8 cellular contexts compared by ENCODE assay signal in the genomic region with DNA sequence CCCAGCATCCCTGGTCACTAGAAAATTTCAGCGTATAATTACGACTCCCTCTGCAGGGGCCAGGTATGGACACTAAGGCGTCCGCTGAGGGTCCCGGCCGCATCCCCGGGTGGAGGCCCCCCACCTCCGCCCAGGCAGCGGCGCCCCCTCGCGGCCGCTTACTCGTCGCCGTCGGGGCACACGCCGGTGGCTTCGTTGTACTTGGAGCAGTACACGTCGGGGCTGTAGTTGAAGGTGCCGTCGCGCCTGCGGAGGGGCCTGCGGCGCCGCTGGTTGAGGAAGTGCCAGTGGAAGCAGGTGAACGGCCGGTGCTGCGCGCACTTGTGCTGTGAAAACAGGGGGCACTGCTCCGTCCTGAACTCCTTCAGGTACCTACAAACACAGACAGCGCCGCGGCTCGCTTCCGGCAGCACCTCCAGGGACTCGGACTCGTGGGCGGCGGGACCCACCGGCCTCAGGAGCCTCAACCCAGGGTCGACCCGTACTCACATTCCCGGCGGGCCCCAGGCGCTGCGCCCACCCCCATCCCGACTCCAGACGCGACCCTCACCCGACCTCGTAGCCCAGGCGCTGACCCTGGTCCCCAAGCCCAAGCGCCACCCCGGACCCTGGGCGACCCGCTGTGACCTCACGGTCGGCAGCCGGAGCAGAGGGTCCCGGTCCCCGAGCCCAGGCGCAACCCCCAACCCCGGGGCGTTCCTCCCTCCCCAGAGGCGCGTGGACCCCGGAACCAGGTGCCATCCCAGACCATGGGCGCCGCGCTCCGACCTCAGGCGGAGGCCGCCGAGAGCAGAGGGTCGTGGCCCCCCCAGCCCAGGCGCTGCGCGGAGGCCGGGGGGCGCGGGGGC. TPM values are rescaled to one million over a fixed set of nuclear protein-coding genes. Genes with fewer than 3 reads are reported as not detected.
DNase-seq lines count a peak whose midpoint lies in the region; ATAC-seq, FAIRE-seq and TF ChIP-seq lines count a peak whose summit lies in the region.

No MANE protein-coding gene starts in this region.

- peaks cover 17% of the 10 kb centered on the region for H3K4me1 Mint-ChIP-seq in activated naive CD8-positive, alpha-beta T cell treated with anti-CD3 and anti-CD28 coated beads, Interleukin-2, amount 10 ng/mL, durations not matched to agents 7 days and 5 days

- H3K27me3 Mint-ChIP-seq in activated naive CD8-positive, alpha-beta T cell treated with anti-CD3 and anti-CD28 coated beads, Interleukin-2, amount 10 ng/mL, durations not matched to agents 7 days and 5 days: no peaks in the 10 kb centered on the region

- H3K4me1 ChIP-seq in right atrium auricular region (peaks cover 0 to 19% of the 10 kb centered on the region in 2 donors), sigmoid colon (peaks cover 0 to 44% (median 28%) of the 10 kb centered on the region in 4 donors)

- H3K9me3 Mint-ChIP-seq in activated naive CD8-positive, alpha-beta T cell treated with anti-CD3 and anti-CD28 coated beads, Interleukin-2, amount 10 ng/mL, durations not matched to agents 7 days and 5 days: no peaks in the 10 kb centered on the region

- DNase-seq in 8988T: peak; percentile 75
- DNase-seq in GM12892 (ENCODE audit: insufficient read length): peak; percentile 69
- peak; percentile 56 for DNase-seq in HTR-8/SVneo (ENCODE audit: insufficient read length, low spot score)
- peak; percentile 87 for DNase-seq in activated naive CD8-positive, alpha-beta T cell treated with anti-CD3 and anti-CD28 coated beads, Interleukin-2, amount 10 ng/mL, durations not matched to agents 7 days and 5 days
- DNase-seq in right atrium auricular region (ENCODE audit: low spot score): no peak
- no peak for DNase-seq in sigmoid colon
- DNase-seq in NCI-H128 (lab: John Stamatoyannopoulos, UW; ENCODE audit: unreplicated experiment): no peak

- H3K36me3 ChIP-seq in right atrium auricular region (peaks cover 8% of the 10 kb centered on the region), sigmoid colon (peaks cover 0 to 33% (median 0%) of the 10 kb centered on the region in 4 donors)

- H3K4me3 ChIP-seq in right atrium auricular region: peak overlapping the region; percentile 93 to 95
- peak overlapping the region; percentile 96 to 100 (median 98) for H3K4me3 ChIP-seq in sigmoid colon

- peak overlapping the region; percentile 92 for H3K27ac Mint-ChIP-seq in activated naive CD8-positive, alpha-beta T cell treated with anti-CD3 and anti-CD28 coated beads, Interleukin-2, amount 10 ng/mL, durations not matched to agents 7 days and 5 days

- H3K9me3 ChIP-seq in right atrium auricular region (no peaks in the 10 kb centered on the region), sigmoid colon (no peaks in the 10 kb centered on the region)

- 3% methylated on average over 85 of the region's 85 CpGs for WGBS in sigmoid colon, 2 donors

- H3K27ac ChIP-seq in right atrium auricular region (peak overlapping the region; percentile 79 to 84), sigmoid colon (peak overlapping the region; percentile 82 to 92 (median 88))

- TF ChIP-seq EP300 in sigmoid colon (IDR thresholded peaks at IDR 0.05): no peak

- peak; percentile 75 for ATAC-seq in SK-N-SH treated with all-trans-retinoic acid at 6 μM for 48 hours
- peak; percentile 73 for ATAC-seq in activated naive CD8-positive, alpha-beta T cell treated with anti-CD3 and anti-CD28 coated beads, Interleukin-2, amount 10 ng/mL, durations not matched to agents 7 days and 5 days (ENCODE audit: low read depth)

- H3K36me3 Mint-ChIP-seq in activated naive CD8-positive, alpha-beta T cell treated with anti-CD3 and anti-CD28 coated beads, Interleukin-2, amount 10 ng/mL, durations not matched to agents 7 days and 5 days: peaks cover 4% of the 10 kb centered on the region

- TF ChIP-seq POLR2A in GM12892 (IDR thresholded peaks at IDR 0.05; ENCODE audit: low read depth, low read length) (no peak), sigmoid colon (IDR thresholded peaks at IDR 0.05) (no peak)

- no peak for FAIRE-seq in GM12892 (lab: Jason Lieb, UNC)
- FAIRE-seq in HTR-8/SVneo (lab: Jason Lieb, UNC): no peak

- POLR2A ChIA-PET in activated naive CD8-positive, alpha-beta T cell treated with anti-CD3 and anti-CD28 coated beads, Interleukin-2, amount 10 ng/mL, durations not matched to agents 7 days and 5 days (lab: Charles Lee): no interaction called here

- H3K27me3 ChIP-seq in right atrium auricular region: no peaks in the 10 kb centered on the region
- H3K27me3 ChIP-seq in sigmoid colon: no peaks in the 10 kb centered on the region

- intact Hi-C loops in sigmoid colon (cut with DNase I): no loop called here

- TF ChIP-seq CTCF in right atrium auricular region (IDR thresholded peaks at IDR 0.05) (peak; percentile 47 to 75), sigmoid colon (IDR thresholded peaks at IDR 0.05) (peak; percentile 22 to 54 (median 51))

- peak overlapping the region; percentile 85 for H3K4me3 Mint-ChIP-seq in activated naive CD8-positive, alpha-beta T cell treated with anti-CD3 and anti-CD28 coated beads, Interleukin-2, amount 10 ng/mL, durations not matched to agents 7 days and 5 days

TF ChIP-seq in SK-N-SH treated with all-trans-retinoic acid at 6 μM for 48 hours, 23 proteins besides CTCF, POLR2A, EP300 and RAD21:
- TF ChIP-seq ARNTL (CRISPR knock-in tag; IDR thresholded peaks at IDR 0.05; ENCODE audit: borderline replicate concordance, low read depth) (no peak), SNAI2 (CRISPR knock-in tag; IDR thresholded peaks at IDR 0.05) (no peak), ZNF8 (CRISPR knock-in tag; IDR thresholded peaks at IDR 0.05) (no peak), ZNF70 (CRISPR knock-in tag; IDR thresholded peaks at IDR 0.05) (no peak)
- TF ChIP-seq, protein P1, sequence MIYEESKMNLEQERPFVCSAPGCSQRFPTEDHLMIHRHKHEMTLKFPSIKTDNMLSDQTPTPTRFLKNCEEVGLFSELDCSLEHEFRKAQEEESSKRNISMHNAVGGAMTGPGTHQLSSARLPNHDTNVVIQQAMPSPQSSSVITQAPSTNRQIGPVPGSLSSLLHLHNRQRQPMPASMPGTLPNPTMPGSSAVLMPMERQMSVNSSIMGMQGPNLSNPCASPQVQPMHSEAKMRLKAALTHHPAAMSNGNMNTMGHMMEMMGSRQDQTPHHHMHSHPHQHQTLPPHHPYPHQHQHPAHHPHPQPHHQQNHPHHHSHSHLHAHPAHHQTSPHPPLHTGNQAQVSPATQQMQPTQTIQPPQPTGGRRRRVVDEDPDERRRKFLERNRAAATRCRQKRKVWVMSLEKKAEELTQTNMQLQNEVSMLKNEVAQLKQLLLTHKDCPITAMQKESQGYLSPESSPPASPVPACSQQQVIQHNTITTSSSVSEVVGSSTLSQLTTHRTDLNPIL (CRISPR knock-in tag; IDR thresholded peaks at IDR 0.05; ENCODE audit: low read depth): no peak
- TF ChIP-seq, protein P2, sequence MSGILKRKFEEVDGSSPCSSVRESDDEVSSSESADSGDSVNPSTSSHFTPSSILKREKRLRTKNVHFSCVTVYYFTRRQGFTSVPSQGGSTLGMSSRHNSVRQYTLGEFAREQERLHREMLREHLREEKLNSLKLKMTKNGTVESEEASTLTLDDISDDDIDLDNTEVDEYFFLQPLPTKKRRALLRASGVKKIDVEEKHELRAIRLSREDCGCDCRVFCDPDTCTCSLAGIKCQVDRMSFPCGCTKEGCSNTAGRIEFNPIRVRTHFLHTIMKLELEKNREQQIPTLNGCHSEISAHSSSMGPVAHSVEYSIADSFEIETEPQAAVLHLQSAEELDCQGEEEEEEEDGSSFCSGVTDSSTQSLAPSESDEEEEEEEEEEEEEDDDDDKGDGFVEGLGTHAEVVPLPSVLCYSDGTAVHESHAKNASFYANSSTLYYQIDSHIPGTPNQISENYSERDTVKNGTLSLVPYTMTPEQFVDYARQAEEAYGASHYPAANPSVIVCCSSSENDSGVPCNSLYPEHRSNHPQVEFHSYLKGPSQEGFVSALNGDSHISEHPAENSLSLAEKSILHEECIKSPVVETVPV (CRISPR knock-in tag; IDR thresholded peaks at IDR 0.05): no peak
TF ChIP-seq in SK-N-SH treated with all-trans-retinoic acid at 6 μM for 48 hours: peak in this region for 0.

RNA-seq across cellular contexts. Expression of a gene that starts 0.6 kb away (rescaled TPM):
- 7.6 TPM for polyA plus RNA-seq in GM12892 (2012; ENCODE audit: missing spikeins)
- 10 to 100 TPM; 60.4 to 68.7 TPM for total RNA-seq in activated naive CD8-positive, alpha-beta T cell treated with anti-CD3 and anti-CD28 coated beads, Interleukin-2, amount 10 ng/mL, durations not matched to agents 7 days and 5 days
- 10 to 100 TPM; 11.0 to 17.6 TPM for total RNA-seq in right atrium auricular region
- total RNA-seq in sigmoid colon: 10 to 100 TPM; 19.6 to 29.1 (median 20.7) TPM
- polyA plus RNA-seq in sigmoid colon: 10 to 100 TPM in 2 of 3 donors, 1 to 10 TPM in 1; 2.1 to 13.0 (median 10.8) TPM

RNA-seq across cellular contexts. Expression of a gene that starts 6.6 kb away (rescaled TPM):
- polyA plus RNA-seq in GM12892 (2012; ENCODE audit: missing spikeins): 15.1 TPM
- 10 to 100 TPM; 14.0 to 15.0 TPM for total RNA-seq in activated naive CD8-positive, alpha-beta T cell treated with anti-CD3 and anti-CD28 coated beads, Interleukin-2, amount 10 ng/mL, durations not matched to agents 7 days and 5 days
- total RNA-seq in right atrium auricular region: 10 to 100 TPM; 13.4 to 19.7 TPM
- total RNA-seq in sigmoid colon: 10 to 100 TPM in 3 of 4 donors, 1 to 10 TPM in 1; 8.3 to 17.4 (median 15.6) TPM
- 10 to 100 TPM; 25.8 to 32.6 (median 27.0) TPM for polyA plus RNA-seq in sigmoid colon

RNA-seq across cellular contexts. Expression of a gene that starts 17.0 kb away (rescaled TPM):
- not detected for polyA plus RNA-seq in GM12892 (2012; ENCODE audit: missing spikeins)
- 1 to 10 TPM in 1 of 2 experiments, under 1 TPM in 1; 0.57 to 1.2 TPM for total RNA-seq in activated naive CD8-positive, alpha-beta T cell treated with anti-CD3 and anti-CD28 coated beads, Interleukin-2, amount 10 ng/mL, durations not matched to agents 7 days and 5 days
- total RNA-seq in right atrium auricular region (not detected), sigmoid colon (not detected)
- under 1 TPM in 1 of 3 donors, not detected in 2; 0.07 TPM for polyA plus RNA-seq in sigmoid colon

RNA-seq across cellular contexts. Expression of a gene that starts 30.4 kb away (rescaled TPM):
- 0.38 TPM for polyA plus RNA-seq in GM12892 (2012; ENCODE audit: missing spikeins)
- 1 to 10 TPM; 6.1 to 6.5 TPM for total RNA-seq in activated naive CD8-positive, alpha-beta T cell treated with anti-CD3 and anti-CD28 coated beads, Interleukin-2, amount 10 ng/mL, durations not matched to agents 7 days and 5 days
- not detected for total RNA-seq in right atrium auricular region
- total RNA-seq in sigmoid colon: under 1 TPM in 1 of 4 donors, not detected in 3; 0.55 TPM
- 1 to 10 TPM in 1 of 3 donors, not detected in 2; 1.4 TPM for polyA plus RNA-seq in sigmoid colon

Comparison
In these comparisons a context has a peak if more than half of its experiments do, and no peak if none do; other contexts are left out.
1. DNase-seq: peak in 8988T (single experiment), GM12892 (single experiment), HTR-8/SVneo (single experiment) and activated naive CD8-positive, alpha-beta T cell treated with anti-CD3 and anti-CD28 coated beads, Interleukin-2, amount 10 ng/mL, durations not matched to agents 7 days and 5 days (single experiment); none in right atrium auricular region (single experiment), sigmoid colon (single experiment) and NCI-H128 (single experiment).